ENCODE assay signal across 29 cellular contexts in genomic region chr6:7454696-7455095, GRCh38.
DNase-seq lines count a peak whose midpoint lies in the region; ATAC-seq and TF ChIP-seq lines count a peak whose summit lies in the region.
"Had no signal": no experiment of that assay in that cellular context is flagged by ENCODE, and none has a peak within 500 bp of the region (broad histone marks: within the 10 kb centered on the region; RNA-seq: fewer than 3 reads in every experiment).

No MANE protein-coding gene starts in this region.

- no peaks in the 10 kb centered on the region for H3K4me1 ChIP-seq in mesenchymal stem cell (ENCODE audit: control insufficient read depth, insufficient read depth, low read depth, low read length)
- H3K4me1 ChIP-seq: BLaER1, SJSA1 had no signal

- no peak overlapping the region for H3K14ac ChIP-seq in mesenchymal stem cell (ENCODE audit: low read length in 2 of 2)

- H3K4me3 Mint-ChIP-seq in activated naive CD4-positive, alpha-beta T cell treated with anti-CD3 and anti-CD28 coated beads, Interleukin-2, amount 10 ng/mL, durations not matched to agents 7 days and 5 days: no peak overlapping the region
- no peak overlapping the region for H3K4me3 Mint-ChIP-seq in WTC11
- H3K4me3 Mint-ChIP-seq: CD4-positive, CD25-positive, alpha-beta regulatory T cell had no signal

- DNase-seq in activated naive CD4-positive, alpha-beta T cell treated with anti-CD3 and anti-CD28 coated beads, Interleukin-2, amount 10 ng/mL, durations not matched to agents 7 days and 5 days: no peak
- no peak for DNase-seq in activated naive CD4-positive, alpha-beta T cell treated with Interleukin-2 at 50 U/mL for 16 hours
- no peak for DNase-seq in WTC11 (ENCODE audit: low spot score)
- no peak for DNase-seq in mesenchymal stem cell
- DNase-seq in NCI-H2171 treated with DMSO at 0.1 percent for 48 hours (lab: John Stamatoyannopoulos, UW): no peak
- no peak for DNase-seq in activated CD4-positive, alpha-beta T cell treated with anti-CD3 and anti-CD28 coated beads, Interleukin-2, amount 50 U/mL, for 1 hour
- no peak for DNase-seq in DMS114 treated with DMSO at 0.1 percent for 48 hours (lab: John Stamatoyannopoulos, UW; ENCODE audit: unreplicated experiment)
- DNase-seq: ACHN; CD4-positive, CD25-positive, alpha-beta regulatory T cell; EL; GF-D8; GOT3; Karpas-422; NCI-H1092 treated with DMSO at 0.1 percent for 48 hours; NCI-H1436; NCI-H187; NCI-H2081 treated with DMSO at 0.1 percent for 48 hours; NCI-H2171; NCI-H345; NCI-H510A treated with DMSO at 0.1 percent for 48 hours; NCI-H774; NK-92 treated with Interleukin-12 subunit alpha and Interleukin-12 subunit beta, amount 100 ng/mL, for 24 hours; PC-9; Right ventricle myocardium superior; RPMI8226 had no signal

- H3K4me3 ChIP-seq in mesenchymal stem cell (ENCODE audit: insufficient read depth in 1 of 2, low read depth in 1 of 2, low read length in 2 of 2): no peak overlapping the region
- H3K4me3 ChIP-seq: BLaER1, PC-9, SJSA1 had no signal

- H3K9me3 ChIP-seq in mesenchymal stem cell (ENCODE audit: control insufficient read depth, low read length): no peaks in the 10 kb centered on the region
- H3K9me3 ChIP-seq: SJSA1 had no signal

- no peak overlapping the region for H2BK120ac ChIP-seq in mesenchymal stem cell (ENCODE audit: low read depth, low read length)

- no peaks in the 10 kb centered on the region for H3K36me3 Mint-ChIP-seq in activated naive CD4-positive, alpha-beta T cell treated with anti-CD3 and anti-CD28 coated beads, Interleukin-2, amount 10 ng/mL, durations not matched to agents 7 days and 5 days
- H3K36me3 Mint-ChIP-seq in WTC11: peaks cover 8% of the 10 kb centered on the region; the same call in 1 of the 2 replicates
- H3K36me3 Mint-ChIP-seq: CD4-positive, CD25-positive, alpha-beta regulatory T cell had no signal

- H3K4me2 ChIP-seq in mesenchymal stem cell (ENCODE audit: low read length, poor library complexity, severe bottlenecking): no peak overlapping the region
- H3K4me2 ChIP-seq: BLaER1, PC-9 had no signal

- ATAC-seq in WTC11 (peak; percentile 76), HG02852 (IDR thresholded peaks at IDR 0.05; ENCODE audit: unreplicated experiment) (no peak)

- no peaks in the 10 kb centered on the region for H3K36me3 ChIP-seq in mesenchymal stem cell (ENCODE audit: control insufficient read depth in 1 of 2, insufficient read depth in 2 of 2, low read depth in 1 of 2, low read length in 2 of 2)
- H3K36me3 ChIP-seq: BLaER1, SJSA1 had no signal

- H3K27ac ChIP-seq in mesenchymal stem cell (ENCODE audit: low read length, poor library complexity, severe bottlenecking): no peak overlapping the region
- H3K27ac ChIP-seq: 22Rv1, BLaER1, PC-9, SJSA1 had no signal

- no peak overlapping the region for H3K23ac ChIP-seq in mesenchymal stem cell (ENCODE audit: low read length in 2 of 2)

- no peak overlapping the region for H2BK15ac ChIP-seq in mesenchymal stem cell (ENCODE audit: low read depth, poor library complexity, severe bottlenecking)

- peaks cover 7% of the 10 kb centered on the region for H3K9me3 Mint-ChIP-seq in activated naive CD4-positive, alpha-beta T cell treated with anti-CD3 and anti-CD28 coated beads, Interleukin-2, amount 10 ng/mL, durations not matched to agents 7 days and 5 days
- H3K9me3 Mint-ChIP-seq in WTC11: peaks cover 9% of the 10 kb centered on the region

- peaks cover 10% of the 10 kb centered on the region for H3K27me3 Mint-ChIP-seq in activated naive CD4-positive, alpha-beta T cell treated with anti-CD3 and anti-CD28 coated beads, Interleukin-2, amount 10 ng/mL, durations not matched to agents 7 days and 5 days
- H3K27me3 Mint-ChIP-seq in WTC11 (ENCODE audit: low read depth): no peaks in the 10 kb centered on the region

- no peak for TF ChIP-seq CTCF in WTC11 (IDR thresholded peaks at IDR 0.05)

- H2BK12ac ChIP-seq in mesenchymal stem cell (ENCODE audit: low read length in 2 of 2): no peak overlapping the region

- H2AK5ac ChIP-seq in mesenchymal stem cell (ENCODE audit: low read length, severe bottlenecking): no peak overlapping the region

- no peak overlapping the region for H2AFZ ChIP-seq in mesenchymal stem cell (ENCODE audit: low read depth, low read length)
- H2AFZ ChIP-seq: PC-9 had no signal

- no peaks in the 10 kb centered on the region for H3K27me3 ChIP-seq in mesenchymal stem cell (ENCODE audit: control insufficient read depth in 1 of 2, insufficient read depth in 1 of 2, low read length in 2 of 2)
- H3K27me3 ChIP-seq: BLaER1, SJSA1 had no signal

- POLR2A ChIA-PET in WTC11 (lab: Charles Lee): interaction anchor here (0.7 kb wide), 1 partner anchor 50 kb away, joined by 3 read pairs; no protein-coding TSS in a partner anchor

- H3K18ac ChIP-seq in mesenchymal stem cell (ENCODE audit: low read depth in 1 of 2, low read length in 2 of 2): peak overlapping the region; percentile 23 to 25

- H4K91ac ChIP-seq in mesenchymal stem cell (ENCODE audit: low read length): no peak overlapping the region

- CTCF ChIA-PET in activated naive CD4-positive, alpha-beta T cell treated with anti-CD3 and anti-CD28 coated beads, Interleukin-2, amount 10 ng/mL, durations not matched to agents 7 days and 5 days (lab: Charles Lee): interaction anchor here (1.3 kb wide), 1 partner anchor 13 kb away, joined by 4 read pairs; no protein-coding TSS in a partner anchor
- CTCF ChIA-PET in WTC11 (lab: Charles Lee): no interaction called here

- peak overlapping the region; percentile 33 for H3K27ac Mint-ChIP-seq in activated naive CD4-positive, alpha-beta T cell treated with anti-CD3 and anti-CD28 coated beads, Interleukin-2, amount 10 ng/mL, durations not matched to agents 7 days and 5 days
- no peak overlapping the region for H3K27ac Mint-ChIP-seq in WTC11
- H3K27ac Mint-ChIP-seq: CD4-positive, CD25-positive, alpha-beta regulatory T cell had no signal

- no peak overlapping the region for H4K8ac ChIP-seq in mesenchymal stem cell (ENCODE audit: low read length)

- no peaks in the 10 kb centered on the region for H3K79me1 ChIP-seq in mesenchymal stem cell (replicated peaks; ENCODE audit: low read length, poor library complexity, severe bottlenecking)

- H2BK5ac ChIP-seq in mesenchymal stem cell (ENCODE audit: low read depth, low read length, poor library complexity, severe bottlenecking): no peak overlapping the region

- no peak overlapping the region for H3K9ac ChIP-seq in mesenchymal stem cell (ENCODE audit: low read length)
- H3K9ac ChIP-seq: BLaER1 had no signal

- no CpG with 5 or more reads among the region's 2 CpGs for WGBS in mesenchymal stem cell

- no peaks in the 10 kb centered on the region for H3K4me1 Mint-ChIP-seq in activated naive CD4-positive, alpha-beta T cell treated with anti-CD3 and anti-CD28 coated beads, Interleukin-2, amount 10 ng/mL, durations not matched to agents 7 days and 5 days
- H3K4me1 Mint-ChIP-seq in WTC11: peaks cover 10% of the 10 kb centered on the region
- H3K4me1 Mint-ChIP-seq: CD4-positive, CD25-positive, alpha-beta regulatory T cell had no signal

- H3K4ac ChIP-seq in mesenchymal stem cell (ENCODE audit: low read depth in 1 of 2, low read length in 2 of 2): no peak overlapping the region

TF ChIP-seq in WTC11, 78 proteins besides CTCF, POLR2A, EP300 and RAD21 (continues in another document):
- no peak for TF ChIP-seq ZNF416 (CRISPR knock-in tag; IDR thresholded peaks at IDR 0.05)
- TF ChIP-seq E2F1 (CRISPR knock-in tag; IDR thresholded peaks at IDR 0.05): no peak
- no peak for TF ChIP-seq ZNF425 (CRISPR knock-in tag; conservative IDR thresholded peaks at IDR 0.05)
